ENCODE assay signal across 8 cellular contexts in the genomic region with DNA sequence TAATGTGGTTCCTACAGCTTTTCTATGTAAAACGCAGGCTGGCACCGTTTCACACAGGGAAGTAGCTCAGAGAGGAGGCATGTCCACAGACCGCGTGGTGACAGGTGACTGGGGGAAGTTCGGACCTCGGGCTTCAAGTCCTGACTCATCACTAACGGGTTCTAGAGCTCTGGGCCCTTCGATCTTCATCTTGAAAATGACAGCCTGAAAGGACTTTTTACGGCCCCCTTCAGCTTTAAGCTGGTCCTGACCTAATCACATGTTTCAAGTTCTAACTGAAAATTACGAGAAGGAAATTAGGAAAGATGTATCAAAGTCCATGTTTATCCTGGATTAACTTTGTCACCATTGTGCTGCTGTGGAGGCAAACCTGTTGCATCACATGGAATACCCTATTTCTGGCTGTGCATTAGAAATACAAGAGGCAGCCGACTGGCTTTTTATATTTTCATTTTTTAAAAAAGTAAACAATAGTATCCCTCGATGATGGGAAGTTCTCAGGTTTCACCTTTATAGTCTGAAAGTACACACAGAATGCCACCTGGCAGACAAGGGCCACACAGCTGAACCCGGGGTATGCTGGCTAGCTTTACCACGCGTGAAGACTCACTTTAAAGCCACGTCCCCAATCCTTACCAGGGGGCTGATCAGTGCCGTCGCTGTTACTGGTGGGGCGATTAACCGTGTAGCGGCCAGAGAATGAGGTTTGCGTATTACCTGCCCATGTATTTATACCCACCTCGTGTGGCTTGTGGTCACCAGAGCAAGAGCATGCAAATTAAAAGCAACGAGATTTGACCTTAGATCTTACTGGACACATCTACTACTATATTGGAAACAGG. TPM values are rescaled to one million over a fixed set of nuclear protein-coding genes. Genes with fewer than 3 reads are reported as not detected.
DNase-seq lines count a peak whose midpoint lies in the region; ATAC-seq and TF ChIP-seq lines count a peak whose summit lies in the region.

No MANE protein-coding gene starts in this region.

- no peaks in the 10 kb centered on the region for H3K4me1 ChIP-seq in prostate gland (replicated peaks)

- H3K4me1 Mint-ChIP-seq in activated T-helper 2 cell treated with anti-CD3 and anti-CD28 coated beads, Interferon-gamma antibody, Interleukin-2, Interleukin-4, amounts not matched to agents 10 μg/mL and 5 μg/mL and 100 μg/mL, durations not matched to agents 14 hours and 24 hours and 36 hours (ENCODE audit: low read depth) = peaks cover 60% of the 10 kb centered on the region

- H3K27me3 Mint-ChIP-seq in activated T-helper 2 cell treated with anti-CD3 and anti-CD28 coated beads, Interferon-gamma antibody, Interleukin-2, Interleukin-4, amounts not matched to agents 10 μg/mL and 5 μg/mL and 100 μg/mL, durations not matched to agents 14 hours and 24 hours and 36 hours (ENCODE audit: low read depth) = no peaks in the 10 kb centered on the region

- peaks cover 56% of the 10 kb centered on the region for H3K36me3 Mint-ChIP-seq in activated T-helper 2 cell treated with anti-CD3 and anti-CD28 coated beads, Interferon-gamma antibody, Interleukin-2, Interleukin-4, amounts not matched to agents 10 μg/mL and 5 μg/mL and 100 μg/mL, durations not matched to agents 14 hours and 24 hours and 36 hours (ENCODE audit: low read depth)

- peak overlapping the region; percentile 82 for H3K27ac Mint-ChIP-seq in activated T-helper 2 cell treated with anti-CD3 and anti-CD28 coated beads, Interferon-gamma antibody, Interleukin-2, Interleukin-4, amounts not matched to agents 10 μg/mL and 5 μg/mL and 100 μg/mL, durations not matched to agents 14 hours and 24 hours and 36 hours

- no peaks in the 10 kb centered on the region for H3K9me3 ChIP-seq in prostate gland

- ATAC-seq in HG02623 (IDR thresholded peaks at IDR 0.05; ENCODE audit: unreplicated experiment) (peak; percentile 18), HG02970 (IDR thresholded peaks at IDR 0.05; ENCODE audit: low FRiP score, unreplicated experiment) (no peak)

- 8% methylated on average over 24 of the region's 24 CpGs for WGBS in prostate gland

- peak overlapping the region; percentile 84 to 91 for H3K27ac ChIP-seq in prostate gland

- H3K4me3 Mint-ChIP-seq in activated T-helper 2 cell treated with anti-CD3 and anti-CD28 coated beads, Interferon-gamma antibody, Interleukin-2, Interleukin-4, amounts not matched to agents 10 μg/mL and 5 μg/mL and 100 μg/mL, durations not matched to agents 14 hours and 24 hours and 36 hours (ENCODE audit: low read depth) = peak overlapping the region; percentile 94

- peak; percentile 7 to 14 for DNase-seq in activated CD4-positive, alpha-beta T cell treated with anti-CD3 and anti-CD28 coated beads for 4 hours
- DNase-seq in activated CD4-positive, alpha-beta T cell treated with anti-CD3 and anti-CD28 coated beads for 1 hour = no peak
- DNase-seq in NCI-H2029 treated with DMSO at 0.1 percent for 48 hours (lab: John Stamatoyannopoulos, UW) = peak; percentile 71
- DNase-seq in activated T-helper 2 cell treated with anti-CD3 and anti-CD28 coated beads, Interferon-gamma antibody, Interleukin-2, Interleukin-4, amounts not matched to agents 10 μg/mL and 5 μg/mL and 100 μg/mL, durations not matched to agents 14 hours and 24 hours and 36 hours (ENCODE audit: low spot score) = no peak
- peak; percentile 90 for DNase-seq in cardiac septum (ENCODE audit: low spot score)
- DNase-seq in prostate gland (ENCODE audit: low spot score) = peak; percentile 30

- peak overlapping the region; percentile 79 to 95 for H3K4me3 ChIP-seq in prostate gland

- TF ChIP-seq POLR2A in prostate gland (IDR thresholded peaks at IDR 0.05) = no peak

- H3K36me3 ChIP-seq in prostate gland = no peaks in the 10 kb centered on the region

- intact Hi-C loops in activated T-helper 2 cell treated with anti-CD3 and anti-CD28 coated beads, Interferon-gamma antibody, Interleukin-2, Interleukin-4, amounts not matched to agents 10 μg/mL and 5 μg/mL and 100 μg/mL, durations not matched to agents 14 hours and 24 hours and 36 hours (cut with micrococcal nuclease) = loop anchor here (1.0 to 10.0 kb wide), 4 partner anchors 15 to 453 kb away; a partner anchor contains a TSS
- intact Hi-C loops in cardiac septum (cut with DNase I) = loop anchor here (5.0 kb wide), 1 partner anchor 190 kb away; no protein-coding TSS in a partner anchor
- intact Hi-C loops in prostate gland (cut with DNase I) = loop anchor here (5.0 to 10.0 kb wide), 2 partner anchors 190 to 627 kb away; no protein-coding TSS in a partner anchor

- H3K9me3 Mint-ChIP-seq in activated T-helper 2 cell treated with anti-CD3 and anti-CD28 coated beads, Interferon-gamma antibody, Interleukin-2, Interleukin-4, amounts not matched to agents 10 μg/mL and 5 μg/mL and 100 μg/mL, durations not matched to agents 14 hours and 24 hours and 36 hours = no peaks in the 10 kb centered on the region

- no peaks in the 10 kb centered on the region for H3K27me3 ChIP-seq in prostate gland (replicated peaks; ENCODE audit: insufficient read depth)

- TF ChIP-seq CTCF in prostate gland (IDR thresholded peaks at IDR 0.05) = no peak

RNA-seq across cellular contexts. Expression of a gene that starts 1.9 kb away (rescaled TPM):
- 43.8 and 45.0 TPM in 2 replicates for total RNA-seq in activated T-helper 2 cell treated with anti-CD3 and anti-CD28 coated beads, Interferon-gamma antibody, Interleukin-2, Interleukin-4, amounts not matched to agents 10 μg/mL and 5 μg/mL and 100 μg/mL, durations not matched to agents 14 hours and 24 hours and 36 hours
- total RNA-seq in cardiac septum (15.0 TPM), prostate gland (10 to 100 TPM; 17.9 to 27.9 TPM)

Comparison
In these comparisons a context has a peak if more than half of its experiments do, and no peak if none do; other contexts are left out.
1. DNase-seq: peak in activated CD4-positive, alpha-beta T cell treated with anti-CD3 and anti-CD28 coated beads for 4 hours (2 of 2), NCI-H2029 treated with DMSO at 0.1 percent for 48 hours (single experiment), cardiac septum (single experiment) and prostate gland (single experiment); none in activated CD4-positive, alpha-beta T cell treated with anti-CD3 and anti-CD28 coated beads for 1 hour (single experiment) and activated T-helper 2 cell treated with anti-CD3 and anti-CD28 coated beads, Interferon-gamma antibody, Interleukin-2, Interleukin-4, amounts not matched to agents 10 μg/mL and 5 μg/mL and 100 μg/mL, durations not matched to agents 14 hours and 24 hours and 36 hours (single experiment).